In the genomic region with DNA sequence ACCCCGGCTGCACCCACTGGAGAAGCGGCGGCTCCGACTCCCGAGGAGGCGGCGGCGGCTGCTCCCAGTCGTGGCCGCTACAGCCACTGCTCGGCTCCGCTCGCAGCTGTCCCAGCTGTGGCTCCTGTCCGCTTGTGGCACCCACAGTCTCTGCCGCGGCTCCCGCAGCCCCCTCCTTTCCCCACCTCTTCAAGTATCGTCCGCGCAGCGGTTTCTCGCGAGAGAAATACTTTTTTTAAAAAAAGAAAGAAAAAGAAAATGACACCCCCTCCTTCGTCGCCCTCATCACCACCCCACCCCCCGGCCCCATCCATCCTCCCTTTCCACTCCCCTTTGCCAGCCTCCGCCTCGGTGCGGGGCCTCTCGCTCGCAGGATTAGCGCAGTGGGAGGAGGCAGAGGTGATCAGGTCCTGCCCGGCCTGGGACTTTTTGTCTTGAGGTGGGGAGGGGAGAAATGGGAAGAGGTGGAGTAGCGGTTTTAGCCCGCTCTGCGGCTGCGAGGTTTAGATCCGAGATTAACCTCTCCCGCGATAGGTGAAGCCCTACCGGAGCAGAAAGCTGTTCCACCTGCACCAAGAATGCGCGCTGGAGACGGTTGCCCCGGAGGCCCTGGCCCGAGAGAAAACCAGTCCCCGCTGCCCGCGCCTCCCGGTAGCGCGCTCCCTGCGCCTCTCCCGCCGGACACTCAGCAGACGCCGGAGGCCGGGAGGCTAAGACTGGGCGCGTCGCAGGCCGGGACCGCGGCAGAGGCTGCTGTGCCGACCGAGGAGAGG, we compare ENCODE assay signal across 8 cellular contexts. TPM values are rescaled to one million over a fixed set of nuclear protein-coding genes. Genes with fewer than 3 reads are reported as not detected.
DNase-seq lines count a peak whose midpoint lies in the region; ATAC-seq and TF ChIP-seq lines count a peak whose summit lies in the region.

Gene FBN1 (minus strand): TSS at position 152 of the 773 bp plus-strand sequence. CDS start 940 bp downstream, outside the sequence.

- H3K36me3 ChIP-seq in thymus (ENCODE audit: control insufficient read depth, insufficient read depth): no peaks in the 10 kb centered on the region

- H3K9me3 ChIP-seq in thymus (ENCODE audit: control insufficient read depth): no peaks in the 10 kb centered on the region

- peak within 1 kb of the TSS; percentile 67 for H3K27ac Mint-ChIP-seq in mesothelial cell of epicardium

- no peak for TF ChIP-seq CTCF in mesothelial cell of epicardium (IDR thresholded peaks at IDR 0.05; ENCODE audit: unreplicated experiment)

- peaks cover 27% of the 10 kb centered on the region for H3K27me3 Mint-ChIP-seq in mesothelial cell of epicardium (ENCODE audit: low read depth)

- peak within 1 kb of the TSS; percentile 64 for H3K4me3 ChIP-seq in thymus (ENCODE audit: low read length)

- 1% methylated on average over 66 of the region's 66 CpGs for WGBS in thymus

- peaks cover 24% of the 10 kb centered on the region for H3K4me1 Mint-ChIP-seq in mesothelial cell of epicardium

- peak within 1 kb of the TSS; percentile 72 for H3K4me3 Mint-ChIP-seq in mesothelial cell of epicardium

- H3K36me3 Mint-ChIP-seq in mesothelial cell of epicardium: no peaks in the 10 kb centered on the region

- peak; percentile 94 for DNase-seq in EH (ENCODE audit: low read depth)
- peak; percentile 51 for DNase-seq in GM19240 (ENCODE audit: insufficient read length, low spot score)
- peak; percentile 83 for DNase-seq in T1000 (lab: John Stamatoyannopoulos, UW)
- peak; percentile 47 to 67 for DNase-seq in mesothelial cell of epicardium (ENCODE audit: low spot score in 2 of 2, unreplicated experiment in 2 of 2)
- DNase-seq in SKM-1 treated with dmso at 0.1 percent for 144 hours (lab: John Stamatoyannopoulos, UW; ENCODE audit: unreplicated experiment): no peak

- peak; percentile 68 for ATAC-seq in HG03280 (IDR thresholded peaks at IDR 0.05; ENCODE audit: unreplicated experiment)
- peak; percentile 56 for ATAC-seq in esophagus mucosa

- H3K27ac ChIP-seq in thymus (ENCODE audit: low read depth): peak within 1 kb of the TSS; percentile 15

- peaks cover 13% of the 10 kb centered on the region for H3K27me3 ChIP-seq in thymus (ENCODE audit: control insufficient read depth, insufficient read depth)

- H3K4me1 ChIP-seq in thymus (ENCODE audit: control insufficient read depth, insufficient read depth, low read length): peaks cover 15% of the 10 kb centered on the region

- no peaks in the 10 kb centered on the region for H3K9me3 Mint-ChIP-seq in mesothelial cell of epicardium

RNA-seq across cellular contexts. Expression of gene FBN1, which starts in this region (rescaled TPM):
- total RNA-seq in esophagus mucosa (6.9 TPM), mesothelial cell of epicardium (60.3 to 67.9 TPM (median 62.6 TPM) in 3 replicates)
- polyA plus RNA-seq in thymus: 6.3 TPM
